ENCODE assay signal across 18 cellular contexts in the genomic region with DNA sequence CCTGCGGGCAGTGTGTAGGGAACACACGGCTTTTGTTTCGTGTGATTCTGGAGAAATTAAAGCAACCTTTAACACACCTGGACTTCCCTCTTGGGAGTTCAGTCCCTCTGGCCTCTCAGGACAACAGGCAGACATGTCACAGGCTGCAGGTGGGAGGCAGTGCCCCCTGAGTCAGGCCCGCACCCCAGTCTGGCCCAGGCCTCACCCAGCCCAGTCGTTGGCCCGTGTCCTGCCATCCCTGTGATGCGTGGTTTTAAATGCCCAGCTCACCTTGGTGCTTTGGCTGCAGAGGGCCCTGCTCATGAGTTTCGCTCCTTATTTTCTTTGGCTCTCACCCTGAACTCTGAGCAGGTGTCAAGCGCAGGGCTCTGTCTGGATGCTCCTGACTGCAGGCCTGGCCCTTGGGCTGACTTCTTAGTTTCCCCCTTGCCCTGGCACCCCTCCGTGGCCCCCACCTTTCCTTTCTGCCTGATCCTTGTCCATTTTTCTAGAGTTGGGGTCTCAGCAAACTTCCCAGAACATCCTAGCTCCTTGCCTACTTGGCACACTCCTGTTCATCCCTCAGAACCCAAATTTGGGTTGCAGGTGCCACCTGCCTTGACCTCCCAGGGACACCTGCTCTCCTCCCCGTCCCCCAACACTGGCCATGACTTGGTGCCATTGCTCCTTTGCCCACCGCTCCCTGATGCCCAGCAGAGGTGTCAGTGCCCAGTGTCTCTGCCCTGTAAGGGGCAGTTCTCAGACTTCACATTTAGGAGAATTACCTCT. TPM values are rescaled to one million over a fixed set of nuclear protein-coding genes. Genes with fewer than 3 reads are reported as not detected.
DNase-seq lines count a peak whose midpoint lies in the region; ATAC-seq and TF ChIP-seq lines count a peak whose summit lies in the region.
"Had no signal": no experiment of that assay in that cellular context is flagged by ENCODE, and none has a peak within 500 bp of the region (broad histone marks: within the 10 kb centered on the region; RNA-seq: fewer than 3 reads in every experiment).

No MANE protein-coding gene starts in this region.

- no peaks in the 10 kb centered on the region for H3K36me3 ChIP-seq in CD8-positive, alpha-beta T cell (ENCODE audit: insufficient read depth, low read length)
- H3K36me3 ChIP-seq in naive thymus-derived CD4-positive, alpha-beta T cell (ENCODE audit: control insufficient read depth in 2 of 3, insufficient read depth in 3 of 3, low read length in 3 of 3), result no peaks in the 10 kb centered on the region
- no peaks in the 10 kb centered on the region for H3K36me3 ChIP-seq in brain microvascular endothelial cell (replicated peaks)
- H3K36me3 ChIP-seq: adrenal gland, heart right ventricle, right atrium auricular region, stomach, uterus had no signal

- ATAC-seq in CD8-positive, alpha-beta T cell, result no peak
- ATAC-seq in naive thymus-derived CD4-positive, alpha-beta T cell, result no peak
- no peak for ATAC-seq in HG02852 (IDR thresholded peaks at IDR 0.05; ENCODE audit: unreplicated experiment)
- ATAC-seq: effector memory CD8-positive, alpha-beta T cell had no signal

- POLR2A ChIA-PET in CD8-positive, alpha-beta T cell (lab: Charles Lee), result no interaction called here
- POLR2A ChIA-PET in naive thymus-derived CD4-positive, alpha-beta T cell (lab: Charles Lee), result no interaction called here

- DNase-seq in CD8-positive, alpha-beta T cell, result no peak
- no peak for DNase-seq in naive thymus-derived CD4-positive, alpha-beta T cell
- no peak for DNase-seq in brain microvascular endothelial cell
- no peak for DNase-seq in HuH-7.5 (ENCODE audit: low spot score)
- DNase-seq in NCI-H774 (lab: John Stamatoyannopoulos, UW), result no peak
- DNase-seq: DMS 273 treated with DMSO at 0.1 percent for 48 hours; effector memory CD8-positive, alpha-beta T cell had no signal

- H3K27me3 ChIP-seq in CD8-positive, alpha-beta T cell (ENCODE audit: insufficient read depth, low read length), result no peaks in the 10 kb centered on the region
- no peaks in the 10 kb centered on the region for H3K27me3 ChIP-seq in naive thymus-derived CD4-positive, alpha-beta T cell (ENCODE audit: control insufficient read depth in 2 of 2, insufficient read depth in 2 of 2, low read length in 2 of 2)
- H3K27me3 ChIP-seq in brain microvascular endothelial cell (replicated peaks), result no peaks in the 10 kb centered on the region
- H3K27me3 ChIP-seq: adrenal gland, heart right ventricle, right atrium auricular region, stomach, uterus had no signal

- H3K4me1 Mint-ChIP-seq in CD8-positive, alpha-beta T cell (ENCODE audit: low read depth), result peaks cover 21% of the 10 kb centered on the region
- H3K4me1 Mint-ChIP-seq in naive thymus-derived CD4-positive, alpha-beta T cell, result peaks cover 14 to 23% (median 16%) of the 10 kb centered on the region in 7 donors

- H3K27ac ChIP-seq in 22Rv1, result peak overlapping the region; percentile 42
- no peak overlapping the region for H3K27ac ChIP-seq in CD8-positive, alpha-beta T cell (ENCODE audit: low read depth, low read length)
- peak overlapping the region; percentile 67 for H3K27ac ChIP-seq in VCaP
- H3K27ac ChIP-seq in naive thymus-derived CD4-positive, alpha-beta T cell (ENCODE audit: low read depth, low read length), result no peak overlapping the region
- H3K27ac ChIP-seq in brain microvascular endothelial cell, result no peak overlapping the region
- H3K27ac ChIP-seq: adrenal gland, heart right ventricle, right atrium auricular region, uterus had no signal

- CTCF ChIA-PET in CD8-positive, alpha-beta T cell (lab: Charles Lee), result interaction anchor here (0.9 to 1.2 kb wide), 2 partner anchors 9 to 91 kb away, joined by 4 read pairs; no protein-coding TSS in a partner anchor
- CTCF ChIA-PET in naive thymus-derived CD4-positive, alpha-beta T cell (lab: Charles Lee), result interaction anchor here (0.8 to 1.1 kb wide), 3 partner anchors 9 to 26 kb away, joined by 3 to 4 read pairs (median 3); no protein-coding TSS in a partner anchor

- intact Hi-C loops in CD8-positive, alpha-beta T cell (cut with DNase I, micrococcal nuclease), result loop anchor here in 1 of 2 experiments (5.0 kb wide), 2 partner anchors 208 to 272 kb away; no protein-coding TSS in a partner anchor
- intact Hi-C loops in naive thymus-derived CD4-positive, alpha-beta T cell (cut with micrococcal nuclease), result loop anchor here (5.0 kb wide), 1 partner anchor 383 kb away; no protein-coding TSS in a partner anchor

- H3K27ac Mint-ChIP-seq in CD8-positive, alpha-beta T cell, result no peak overlapping the region
- H3K27ac Mint-ChIP-seq in naive thymus-derived CD4-positive, alpha-beta T cell, result peak overlapping the region in 2 of 9 donors; percentile 23 to 48
- H3K27ac Mint-ChIP-seq: activated CD4-positive, alpha-beta memory T cell treated with anti-CD3 and anti-CD28 coated beads, Interleukin-2, amount 10 ng/mL, durations not matched to agents 7 days and 5 days had no signal

- H3K4me3 Mint-ChIP-seq in CD8-positive, alpha-beta T cell, result peak overlapping the region; percentile 29
- peak overlapping the region in 7 of 10 donors; percentile 15 to 59 (median 46) for H3K4me3 Mint-ChIP-seq in naive thymus-derived CD4-positive, alpha-beta T cell
- H3K4me3 Mint-ChIP-seq: activated CD4-positive, alpha-beta memory T cell treated with anti-CD3 and anti-CD28 coated beads, Interleukin-2, amount 10 ng/mL, durations not matched to agents 7 days and 5 days had no signal

- H3K27me3 Mint-ChIP-seq in CD8-positive, alpha-beta T cell (ENCODE audit: low read depth), result no peaks in the 10 kb centered on the region
- H3K27me3 Mint-ChIP-seq in naive thymus-derived CD4-positive, alpha-beta T cell, result peaks cover 0 to 3% (median 0%) of the 10 kb centered on the region in 5 donors
- H3K27me3 Mint-ChIP-seq: activated CD4-positive, alpha-beta memory T cell treated with anti-CD3 and anti-CD28 coated beads, Interleukin-2, amount 10 ng/mL, durations not matched to agents 7 days and 5 days; effector memory CD8-positive, alpha-beta T cell had no signal

- H3K9me3 ChIP-seq in CD8-positive, alpha-beta T cell (ENCODE audit: low read length), result no peaks in the 10 kb centered on the region
- H3K9me3 ChIP-seq in naive thymus-derived CD4-positive, alpha-beta T cell (ENCODE audit: control insufficient read depth in 2 of 3, low read length in 3 of 3), result no peaks in the 10 kb centered on the region
- H3K9me3 ChIP-seq: adrenal gland, heart right ventricle, right atrium auricular region, stomach, uterus had no signal

- no peaks in the 10 kb centered on the region for H3K36me3 Mint-ChIP-seq in CD8-positive, alpha-beta T cell
- H3K36me3 Mint-ChIP-seq in naive thymus-derived CD4-positive, alpha-beta T cell, result no peaks in the 10 kb centered on the region

- in situ Hi-C loops in brain microvascular endothelial cell (cut with HindIII; ENCODE audit: low pct_ligation_motif_present, low sequenced_read_pairs), result no loop called here

- no peak overlapping the region for H3K4me3 ChIP-seq in CD8-positive, alpha-beta T cell (ENCODE audit: low read depth, low read length)
- no peak overlapping the region for H3K4me3 ChIP-seq in naive thymus-derived CD4-positive, alpha-beta T cell (ENCODE audit: low read length)
- H3K4me3 ChIP-seq in brain microvascular endothelial cell (ENCODE audit: low read depth, low read length), result no peak overlapping the region
- H3K4me3 ChIP-seq: adrenal gland, heart right ventricle, lung, right atrium auricular region, stomach, uterus had no signal

- no peaks in the 10 kb centered on the region for H3K9me3 Mint-ChIP-seq in CD8-positive, alpha-beta T cell
- H3K9me3 Mint-ChIP-seq in naive thymus-derived CD4-positive, alpha-beta T cell, result no peaks in the 10 kb centered on the region
- H3K9me3 Mint-ChIP-seq: activated CD4-positive, alpha-beta memory T cell treated with anti-CD3 and anti-CD28 coated beads, Interleukin-2, amount 10 ng/mL, durations not matched to agents 7 days and 5 days; effector memory CD8-positive, alpha-beta T cell had no signal

- TF ChIP-seq CTCF in 22Rv1 (IDR thresholded peaks at IDR 0.05), result no peak
- no peak for TF ChIP-seq CTCF in CD8-positive, alpha-beta T cell (IDR thresholded peaks at IDR 0.05)
- TF ChIP-seq CTCF in VCaP (conservative IDR thresholded peaks at IDR 0.05), result no peak
- no peak for TF ChIP-seq CTCF in brain microvascular endothelial cell (IDR thresholded peaks at IDR 0.05; ENCODE audit: low read depth, low read length, missing control alignments)

- H3K4me1 ChIP-seq in CD8-positive, alpha-beta T cell (ENCODE audit: insufficient read depth, low read length), result peaks cover 22% of the 10 kb centered on the region
- H3K4me1 ChIP-seq in naive thymus-derived CD4-positive, alpha-beta T cell (ENCODE audit: control insufficient read depth in 2 of 2, insufficient read depth in 2 of 2, low read length in 2 of 2), result peaks cover 17 to 23% of the 10 kb centered on the region in 2 donors

RNA-seq across cellular contexts. Expression of gene CABLES2, which starts 2.2 kb away (rescaled TPM):
- total RNA-seq in CD8-positive, alpha-beta T cell, result 1 to 10 TPM; 4.5 to 5.1 TPM
- 10 to 100 TPM in 1 of 5 experiments, 1 to 10 TPM in 4; 4.3 to 16.7 (median 6.3) TPM for total RNA-seq in naive thymus-derived CD4-positive, alpha-beta T cell
- polyA plus RNA-seq in naive thymus-derived CD4-positive, alpha-beta T cell, result 1 to 10 TPM in 1 of 2 donors, under 1 TPM in 1; 0.61 to 1.8 TPM

RNA-seq across cellular contexts. Expression of gene RBBP8NL, which starts 18.1 kb away (rescaled TPM):
- not detected for total RNA-seq in CD8-positive, alpha-beta T cell
- not detected for total RNA-seq in naive thymus-derived CD4-positive, alpha-beta T cell
- not detected for polyA plus RNA-seq in naive thymus-derived CD4-positive, alpha-beta T cell
- total RNA-seq: activated CD4-positive, alpha-beta memory T cell treated with anti-CD3 and anti-CD28 coated beads, Interleukin-2, amount 10 ng/mL, durations not matched to agents 7 days and 5 days; adrenal gland; heart right ventricle; right atrium auricular region had no signal
- polyA plus RNA-seq: adrenal gland, heart right ventricle, neural cell had no signal

RNA-seq across cellular contexts. Expression of gene RPS21, which starts 22.4 kb away (rescaled TPM):
- total RNA-seq in CD8-positive, alpha-beta T cell, result 1,000 to 10,000 TPM; 3,441 to 3,445 TPM
- 1,000 to 10,000 TPM; 2,026 to 3,407 (median 3,308) TPM for total RNA-seq in naive thymus-derived CD4-positive, alpha-beta T cell
- 1,000 to 10,000 TPM; 3,163 to 3,458 TPM for polyA plus RNA-seq in naive thymus-derived CD4-positive, alpha-beta T cell

RNA-seq across cellular contexts. Expression of gene LAMA5, which starts 42.2 kb away (rescaled TPM):
- total RNA-seq in CD8-positive, alpha-beta T cell, result 1 to 10 TPM in 1 of 2 experiments, under 1 TPM in 1; 0.28 to 1.1 TPM
- 1 to 10 TPM in 1 of 5 experiments, under 1 TPM in 4; 0.05 to 1.3 (median 0.57) TPM for total RNA-seq in naive thymus-derived CD4-positive, alpha-beta T cell
- not detected for polyA plus RNA-seq in naive thymus-derived CD4-positive, alpha-beta T cell

Comparison
In these comparisons a context has a peak if more than half of its experiments do, and no peak if none do; other contexts are left out.
1. H3K27ac ChIP-seq: peak in 22Rv1 (single experiment) and VCaP (single experiment); none in CD8-positive, alpha-beta T cell (single experiment), naive thymus-derived CD4-positive, alpha-beta T cell (single experiment) and brain microvascular endothelial cell (single experiment).